ENCODE assay signal across 13 cellular contexts in genomic region chr4:1047976-1048780, GRCh38. TPM values are rescaled to one million over a fixed set of nuclear protein-coding genes. Genes with fewer than 3 reads are reported as not detected.
DNase-seq lines count a peak whose midpoint lies in the region; ATAC-seq and TF ChIP-seq lines count a peak whose summit lies in the region.
"Had no signal": no experiment of that assay in that cellular context is flagged by ENCODE, and none has a peak within 500 bp of the region (broad histone marks: within the 10 kb centered on the region; RNA-seq: fewer than 3 reads in every experiment).

No MANE protein-coding gene starts in this region.

- no peak overlapping the region for H3K27ac ChIP-seq in heart left ventricle
- no peak overlapping the region for H3K27ac ChIP-seq in neural progenitor cell
- H3K27ac ChIP-seq: foreskin keratinocyte had no signal

- H3K36me3 ChIP-seq in heart left ventricle (no peaks in the 10 kb centered on the region), neural progenitor cell (no peaks in the 10 kb centered on the region)
- H3K36me3 ChIP-seq: tibial nerve had no signal

- no peak overlapping the region for H3K4me2 ChIP-seq in neural progenitor cell

- H3K27ac Mint-ChIP-seq in neural progenitor cell = peak overlapping the region; percentile 67

- H3K79me2 ChIP-seq in neural progenitor cell (ENCODE audit: low read depth) = no peaks in the 10 kb centered on the region

- no peak for ATAC-seq in heart left ventricle
- ATAC-seq in left cardiac atrium = no peak
- no peak for ATAC-seq in GM19324 (IDR thresholded peaks at IDR 0.05; ENCODE audit: low FRiP score, unreplicated experiment)
- ATAC-seq: foreskin keratinocyte had no signal

- H3K4me3 ChIP-seq in heart left ventricle (peak overlapping the region in 2 of 12 donors; percentile 24 to 26), neural progenitor cell (no peak overlapping the region)

- peaks cover 0 to 22% (median 16%) of the 10 kb centered on the region in 12 donors for H3K4me1 ChIP-seq in heart left ventricle
- no peaks in the 10 kb centered on the region for H3K4me1 ChIP-seq in neural progenitor cell
- H3K4me1 ChIP-seq: foreskin keratinocyte had no signal

- no peak overlapping the region for H2AFZ ChIP-seq in neural progenitor cell (replicated peaks)

- H3K27me3 ChIP-seq in heart left ventricle (peaks cover 7 to 76% (median 28%) of the 10 kb centered on the region in 9 donors), neural progenitor cell (peaks cover 95% of the 10 kb centered on the region)

- intact Hi-C loops in heart left ventricle (cut with DNase I) (no loop called here), left cardiac atrium (cut with DNase I) (no loop called here)

- H3K36me3 Mint-ChIP-seq in neural progenitor cell = peaks cover 2% of the 10 kb centered on the region

- DNase-seq in heart left ventricle (peak in 4 of 5 donors; percentile 14 to 54 (median 18)), left cardiac atrium (no peak), ecto neural progenitor cell (ENCODE audit: low spot score) (peak; percentile 46), neural progenitor cell (ENCODE audit: low spot score) (peak; percentile 4), NCI-H146 treated with DMSO at 0.1 percent for 48 hours (lab: John Stamatoyannopoulos, UW; ENCODE audit: unreplicated experiment) (no peak), hypothalamus (lab: John Stamatoyannopoulos, UW) (no peak), dedifferentiated amniotic fluid mesenchymal stem cell (ENCODE audit: extremely low spot score) (no peak)
- DNase-seq: amygdala, DMS79, foreskin keratinocyte had no signal

- no peaks in the 10 kb centered on the region for H3K9me3 ChIP-seq in heart left ventricle
- no peaks in the 10 kb centered on the region for H3K9me3 ChIP-seq in neural progenitor cell (ENCODE audit: low read depth)
- H3K9me3 ChIP-seq: tibial nerve had no signal

- H3K27me3 Mint-ChIP-seq in neural progenitor cell (ENCODE audit: insufficient read depth, low read depth) = peaks cover 49% of the 10 kb centered on the region

- H4K20me1 ChIP-seq in neural progenitor cell (ENCODE audit: low read depth) = no peaks in the 10 kb centered on the region

- H3K9me3 Mint-ChIP-seq in neural progenitor cell = peaks cover 10% of the 10 kb centered on the region
- H3K9me3 Mint-ChIP-seq: neural crest cell had no signal

- 66 to 78% (median 78%) methylated on average over 25 to 34 of the region's 34 CpGs for WGBS in heart left ventricle, 4 donors

- peaks cover 39% of the 10 kb centered on the region for H3K4me1 Mint-ChIP-seq in neural progenitor cell

- no peak for TF ChIP-seq POLR2A in heart left ventricle (IDR thresholded peaks at IDR 0.05)

- H3F3A ChIP-seq in neural progenitor cell (ENCODE audit: low read depth) = peaks cover 6% of the 10 kb centered on the region

- no peak for TF ChIP-seq CTCF in heart left ventricle (IDR thresholded peaks at IDR 0.05)
- no peak for TF ChIP-seq CTCF in neural progenitor cell (IDR thresholded peaks at IDR 0.05)

- no peak overlapping the region for H3K9ac ChIP-seq in neural progenitor cell

- no peak overlapping the region for H3K4me3 Mint-ChIP-seq in neural progenitor cell
- H3K4me3 Mint-ChIP-seq: neural crest cell had no signal

RNA-seq across cellular contexts. Expression of gene FGFRL1, which starts 36.8 kb away (rescaled TPM):
- total RNA-seq in heart left ventricle (10 to 100 TPM; 23.6 to 90.7 (median 30.6) TPM), left cardiac atrium (10 to 100 TPM; 21.6 to 29.0 TPM), neural progenitor cell (ENCODE audit: low replicate concordance) (9.6 and 27.4 TPM in 2 replicates)
- 10 to 100 TPM; 26.9 to 47.1 TPM for polyA plus RNA-seq in heart left ventricle

RNA-seq across cellular contexts. Expression of gene SLC26A1, which starts 55.0 kb away (rescaled TPM):
- total RNA-seq in heart left ventricle = under 1 TPM in 4 of 9 donors, not detected in 5; 0.19 to 0.27 (median 0.25) TPM
- polyA plus RNA-seq in heart left ventricle = under 1 TPM; 0.03 to 0.27 TPM
- total RNA-seq in left cardiac atrium = under 1 TPM in 1 of 2 donors, not detected in 1; 0.27 TPM
- total RNA-seq in neural progenitor cell (ENCODE audit: low replicate concordance) = 0.19 TPM in 1 of 2 replicates, not detected in the other
- total RNA-seq: foreskin keratinocyte had no signal
- polyA plus RNA-seq: foreskin keratinocyte had no signal

Comparison
In these comparisons a context has a peak if more than half of its experiments do, and no peak if none do; other contexts are left out.
1. DNase-seq: peak in heart left ventricle (4 of 5), ecto neural progenitor cell (single experiment) and neural progenitor cell (single experiment); none in left cardiac atrium (single experiment), NCI-H146 treated with DMSO at 0.1 percent for 48 hours (single experiment), hypothalamus (0 of 51) and dedifferentiated amniotic fluid mesenchymal stem cell (single experiment).